8 cellular contexts compared by ENCODE assay signal in the genomic region with DNA sequence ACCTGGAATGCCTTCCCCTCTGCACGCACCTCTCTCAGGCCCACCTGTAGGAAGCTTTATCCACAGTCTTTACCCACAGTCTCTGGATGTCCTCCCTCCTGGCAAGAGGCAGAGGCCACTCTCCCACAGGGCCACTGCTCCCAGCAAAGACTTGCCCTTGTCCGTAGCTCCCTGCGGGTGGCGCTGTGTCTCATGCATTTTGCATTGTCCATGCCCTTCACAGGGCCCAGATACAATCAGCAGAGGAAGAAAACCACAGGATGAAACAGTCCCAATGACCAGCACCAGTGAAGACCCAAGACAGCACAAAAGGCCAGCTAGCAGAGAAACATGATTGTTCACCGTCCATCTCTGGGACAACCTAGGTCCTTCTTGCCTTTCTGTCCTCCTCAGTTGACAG. TPM values are rescaled to one million over a fixed set of nuclear protein-coding genes. Genes with fewer than 3 reads are reported as not detected.
DNase-seq lines count a peak whose midpoint lies in the region; ATAC-seq, FAIRE-seq and TF ChIP-seq lines count a peak whose summit lies in the region.

No MANE protein-coding gene starts in this region.

- H3K9ac ChIP-seq in SK-N-SH = no peak overlapping the region

- FAIRE-seq in frontal cortex (lab: Jason Lieb, UNC) (no peak), GM19239 (lab: Jason Lieb, UNC) (no peak)

- H3K9me2 ChIP-seq in SK-N-SH = no peaks in the 10 kb centered on the region

- peak; percentile 3 for TF ChIP-seq CTCF in AG04449 (IDR thresholded peaks at IDR 0.05; ENCODE audit: insufficient read depth, low read length, missing control alignments)
- peak; percentile 51 for TF ChIP-seq CTCF in GM12864 (IDR thresholded peaks at IDR 0.05; ENCODE audit: low read depth, low read length, missing control alignments)
- TF ChIP-seq CTCF in SK-N-SH (IDR thresholded peaks at IDR 0.05) = peak; percentile 62
- TF ChIP-seq CTCF in foreskin fibroblast (IDR thresholded peaks at IDR 0.05; ENCODE audit: low read depth, low read length) = peak; percentile 20

- DNase-seq in AG04449 (ENCODE audit: low read depth, low spot score) = no peak
- no peak for DNase-seq in GM12864 (ENCODE audit: low read depth)
- DNase-seq in SK-N-SH = peak; percentile 66
- no peak for DNase-seq in foreskin fibroblast
- DNase-seq in amniotic stem cell (lab: John Stamatoyannopoulos, UW) = no peak
- no peak for DNase-seq in frontal cortex (ENCODE audit: low spot score in 2 of 2)
- DNase-seq in GM19239 (ENCODE audit: insufficient read length, low spot score) = no peak

- H3K4me2 ChIP-seq in SK-N-SH = no peak overlapping the region

- peaks cover 11% of the 10 kb centered on the region for H3K27me3 ChIP-seq in SK-N-SH (ENCODE audit: insufficient read depth)

- no peak overlapping the region for H2AFZ ChIP-seq in SK-N-SH (ENCODE audit: low read depth)

- CTCF ChIA-PET in AG04449 (lab: Yijun Ruan, JAX) (no interaction called here), SK-N-SH (lab: Yijun Ruan, JAX) (interaction anchor here (0.6 to 3.8 kb wide), 22 partner anchors 9 to 101 kb away, joined by 3 to 23 read pairs (median 4); no protein-coding TSS in a partner anchor)

- no peak overlapping the region for H3K27ac ChIP-seq in SK-N-SH (ENCODE audit: low read depth in 2 of 2, low read length in 1 of 2)

- WGBS in SK-N-SH (ENCODE audit: low lambda C conversion rate) = 82% methylated on average over 5 of the region's 5 CpGs

- no peaks in the 10 kb centered on the region for H3K36me3 ChIP-seq in SK-N-SH (replicated peaks in 1 of 2; ENCODE audit: control insufficient read depth in 1 of 2, insufficient read depth in 2 of 2, low read length in 1 of 2)

- no peaks in the 10 kb centered on the region for H3K9me3 ChIP-seq in SK-N-SH

- TF ChIP-seq EP300 in SK-N-SH (IDR thresholded peaks at IDR 0.05; ENCODE audit: borderline replicate concordance in 1 of 2, low read depth in 1 of 2, low read length in 1 of 2) = no peak

- H3F3A ChIP-seq in SK-N-SH (replicated peaks; ENCODE audit: insufficient read depth) = no peaks in the 10 kb centered on the region

- no peaks in the 10 kb centered on the region for H3K79me2 ChIP-seq in SK-N-SH (ENCODE audit: insufficient read depth)

- peak; percentile 70 for TF ChIP-seq RAD21 in SK-N-SH (IDR thresholded peaks at IDR 0.05; ENCODE audit: low read length)

- H3K4me3 ChIP-seq in AG04449 (ENCODE audit: low read depth, low read length) = no peak overlapping the region
- H3K4me3 ChIP-seq in GM12864 (ENCODE audit: low read depth, low read length) = no peak overlapping the region
- no peak overlapping the region; a peak in 1 of 4 replicates for H3K4me3 ChIP-seq in SK-N-SH (ENCODE audit: low read depth in 2 of 2, low read length in 1 of 2)
- H3K4me3 ChIP-seq in foreskin fibroblast (ENCODE audit: low read depth in 1 of 2, low read length in 2 of 2) = no peak overlapping the region

- H3K4me1 ChIP-seq in SK-N-SH (ENCODE audit: control insufficient read depth in 1 of 2, insufficient read depth in 2 of 2, low read depth in 1 of 2, low read length in 1 of 2) = peaks cover 0 to 11% of the 10 kb centered on the region in 2 experiments; a peak in 1 of 4 replicates

- no peaks in the 10 kb centered on the region for H4K20me1 ChIP-seq in SK-N-SH (ENCODE audit: insufficient read depth)

- POLR2A ChIA-PET in AG04449 (lab: Yijun Ruan, JAX) (no interaction called here), SK-N-SH (lab: Yijun Ruan, JAX) (interaction anchor here (1.7 kb wide), 1 partner anchor 21 kb away, joined by 8 read pairs; no protein-coding TSS in a partner anchor)

- no peak for ATAC-seq in HG03280 (IDR thresholded peaks at IDR 0.05; ENCODE audit: unreplicated experiment)

TF ChIP-seq in SK-N-SH, 30 proteins besides CTCF, POLR2A, EP300 and RAD21:
- TF ChIP-seq, protein P1, sequence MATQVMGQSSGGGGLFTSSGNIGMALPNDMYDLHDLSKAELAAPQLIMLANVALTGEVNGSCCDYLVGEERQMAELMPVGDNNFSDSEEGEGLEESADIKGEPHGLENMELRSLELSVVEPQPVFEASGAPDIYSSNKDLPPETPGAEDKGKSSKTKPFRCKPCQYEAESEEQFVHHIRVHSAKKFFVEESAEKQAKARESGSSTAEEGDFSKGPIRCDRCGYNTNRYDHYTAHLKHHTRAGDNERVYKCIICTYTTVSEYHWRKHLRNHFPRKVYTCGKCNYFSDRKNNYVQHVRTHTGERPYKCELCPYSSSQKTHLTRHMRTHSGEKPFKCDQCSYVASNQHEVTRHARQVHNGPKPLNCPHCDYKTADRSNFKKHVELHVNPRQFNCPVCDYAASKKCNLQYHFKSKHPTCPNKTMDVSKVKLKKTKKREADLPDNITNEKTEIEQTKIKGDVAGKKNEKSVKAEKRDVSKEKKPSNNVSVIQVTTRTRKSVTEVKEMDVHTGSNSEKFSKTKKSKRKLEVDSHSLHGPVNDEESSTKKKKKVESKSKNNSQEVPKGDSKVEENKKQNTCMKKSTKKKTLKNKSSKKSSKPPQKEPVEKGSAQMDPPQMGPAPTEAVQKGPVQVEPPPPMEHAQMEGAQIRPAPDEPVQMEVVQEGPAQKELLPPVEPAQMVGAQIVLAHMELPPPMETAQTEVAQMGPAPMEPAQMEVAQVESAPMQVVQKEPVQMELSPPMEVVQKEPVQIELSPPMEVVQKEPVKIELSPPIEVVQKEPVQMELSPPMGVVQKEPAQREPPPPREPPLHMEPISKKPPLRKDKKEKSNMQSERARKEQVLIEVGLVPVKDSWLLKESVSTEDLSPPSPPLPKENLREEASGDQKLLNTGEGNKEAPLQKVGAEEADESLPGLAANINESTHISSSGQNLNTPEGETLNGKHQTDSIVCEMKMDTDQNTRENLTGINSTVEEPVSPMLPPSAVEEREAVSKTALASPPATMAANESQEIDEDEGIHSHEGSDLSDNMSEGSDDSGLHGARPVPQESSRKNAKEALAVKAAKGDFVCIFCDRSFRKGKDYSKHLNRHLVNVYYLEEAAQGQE (IDR thresholded peaks at IDR 0.05; ENCODE audit: low read depth, low read length) = no peak
- TF ChIP-seq SMC3 (IDR thresholded peaks at IDR 0.05; ENCODE audit: low read depth, low read length) (peak; percentile 31; the same call in 1 of the 2 replicates), GATA2 (CRISPR knock-in tag; IDR thresholded peaks at IDR 0.05) (peak; percentile 64)

RNA-seq across cellular contexts. Expression of a gene that starts 2.1 kb away (rescaled TPM):
- polyA plus RNA-seq in SK-N-SH (2012; rRNA removed) = 10.4 and 11.4 TPM in 2 replicates
- polyA plus RNA-seq in SK-N-SH (2012; cell fraction: cytosol; rRNA removed) = 9.9 and 12.2 TPM in 2 replicates
- 6.8 and 10.9 TPM in 2 replicates for polyA plus RNA-seq in SK-N-SH (2012; cell fraction: nucleus; rRNA removed)
- total RNA-seq in frontal cortex = 302 TPM

Comparison
In these comparisons a context has a peak if more than half of its experiments do, and no peak if none do; other contexts are left out.
1. CTCF ChIP-seq: peak in every context shown above with its lines; median percentile 62 in SK-N-SH; 51 in GM12864; 20 in foreskin fibroblast; 3 in AG04449.